ENCODE assay signal across 12 cellular contexts in genomic region chr1:20184481-20184900, GRCh38. TPM values are rescaled to one million over a fixed set of nuclear protein-coding genes. Genes with fewer than 3 reads are reported as not detected.
DNase-seq lines count a peak whose midpoint lies in the region; ATAC-seq and TF ChIP-seq lines count a peak whose summit lies in the region.
"Had no signal": no experiment of that assay in that cellular context is flagged by ENCODE, and none has a peak within 500 bp of the region (broad histone marks: within the 10 kb centered on the region; RNA-seq: fewer than 3 reads in every experiment).

No MANE protein-coding gene starts in this region.

- no peaks in the 10 kb centered on the region for H3K9me2 ChIP-seq in hepatocyte (replicated peaks; ENCODE audit: insufficient read depth)

- no peak overlapping the region for H3K4me3 ChIP-seq in hepatocyte
- H3K4me3 ChIP-seq in stomach = no peak overlapping the region
- H3K4me3 ChIP-seq: ascending aorta, SJCRH30 had no signal

- no peaks in the 10 kb centered on the region for H4K20me1 ChIP-seq in hepatocyte (ENCODE audit: insufficient read depth, poor library complexity, severe bottlenecking)

- H3K27ac Mint-ChIP-seq in activated naive CD4-positive, alpha-beta T cell treated with anti-CD3 and anti-CD28 coated beads, Interleukin-2, amount 50 U/mL, for 24 hours = no peak overlapping the region
- H3K27ac Mint-ChIP-seq in T-helper 2 cell treated with Interferon-gamma antibody and Interleukin-4, amounts not matched to agents 5 μg/mL and 100 μg/mL, for 36 hours = peak overlapping the region; percentile 46

- peak overlapping the region; percentile 65 for H3K4me3 Mint-ChIP-seq in activated naive CD4-positive, alpha-beta T cell treated with anti-CD3 and anti-CD28 coated beads, Interleukin-2, amount 50 U/mL, for 24 hours
- H3K4me3 Mint-ChIP-seq in T-helper 2 cell treated with Interferon-gamma antibody and Interleukin-4, amounts not matched to agents 5 μg/mL and 100 μg/mL, for 36 hours = peak overlapping the region; percentile 74

- H3K36me3 ChIP-seq in hepatocyte (replicated peaks; ENCODE audit: insufficient read depth, low read depth) = no peaks in the 10 kb centered on the region
- no peaks in the 10 kb centered on the region for H3K36me3 ChIP-seq in stomach
- H3K36me3 ChIP-seq: ascending aorta, SJCRH30 had no signal

- intact Hi-C loops in stomach (cut with DNase I; ENCODE audit: low total_unique reads) = no loop called here
- intact Hi-C loops in left ventricle myocardium superior (cut with micrococcal nuclease) = no loop called here

- H3K27ac ChIP-seq in hepatocyte (peak overlapping the region; percentile 12), stomach (peak overlapping the region in 3 of 5 donors; percentile 6 to 92 (median 79))
- H3K27ac ChIP-seq: ascending aorta, SJCRH30 had no signal

- H3K4me1 ChIP-seq in hepatocyte (ENCODE audit: insufficient read depth) = peaks cover 7% of the 10 kb centered on the region
- peaks cover 16 to 36% (median 26%) of the 10 kb centered on the region in 4 donors for H3K4me1 ChIP-seq in stomach
- H3K4me1 ChIP-seq: ascending aorta, SJCRH30 had no signal

- H3K36me3 Mint-ChIP-seq in activated naive CD4-positive, alpha-beta T cell treated with anti-CD3 and anti-CD28 coated beads, Interleukin-2, amount 50 U/mL, for 24 hours = no peaks in the 10 kb centered on the region
- H3K36me3 Mint-ChIP-seq in T-helper 2 cell treated with Interferon-gamma antibody and Interleukin-4, amounts not matched to agents 5 μg/mL and 100 μg/mL, for 36 hours (ENCODE audit: low read depth) = peaks cover 2% of the 10 kb centered on the region

- H3K79me2 ChIP-seq in hepatocyte = no peaks in the 10 kb centered on the region

- no peak for TF ChIP-seq POLR2A in stomach (IDR thresholded peaks at IDR 0.05)

- WGBS in hepatocyte (ENCODE audit: low lambda C conversion rate, missing lambda C conversion rate) = 64% methylated on average over 6 of the region's 6 CpGs
- WGBS in stomach, 5 donors = 61 to 73% (median 72%) methylated on average over 6 of the region's 6 CpGs

- no peak for DNase-seq in activated naive CD4-positive, alpha-beta T cell treated with anti-CD3 and anti-CD28 coated beads, Interleukin-2, amount 50 U/mL, for 16 hours
- no peak for DNase-seq in T-helper 2 cell treated with Interferon-gamma antibody and Interleukin-4, amounts not matched to agents 5 μg/mL and 100 μg/mL, for 36 hours (ENCODE audit: low spot score)
- peak; percentile 28 for DNase-seq in hepatocyte (ENCODE audit: low spot score)
- DNase-seq in stomach = no peak
- DNase-seq in left ventricle myocardium superior = no peak
- no peak for DNase-seq in NCI-H1417 (lab: John Stamatoyannopoulos, UW)
- DNase-seq: activated CD4-positive, alpha-beta T cell treated with anti-CD3 and anti-CD28 coated beads, Interleukin-2, amount 50 U/mL, for 4 hours; SJCRH30 had no signal

- no peak overlapping the region for H3K4me2 ChIP-seq in hepatocyte

- H3K9me3 ChIP-seq in hepatocyte (ENCODE audit: low read depth) = no peaks in the 10 kb centered on the region
- no peaks in the 10 kb centered on the region for H3K9me3 ChIP-seq in stomach
- H3K9me3 ChIP-seq: ascending aorta, SJCRH30 had no signal

- no peak for TF ChIP-seq CTCF in hepatocyte (IDR thresholded peaks at IDR 0.05; ENCODE audit: poor library complexity)
- TF ChIP-seq CTCF in stomach (IDR thresholded peaks at IDR 0.05) = no peak

- peaks cover 52% of the 10 kb centered on the region for H3K4me1 Mint-ChIP-seq in activated naive CD4-positive, alpha-beta T cell treated with anti-CD3 and anti-CD28 coated beads, Interleukin-2, amount 50 U/mL, for 24 hours
- peaks cover 43% of the 10 kb centered on the region for H3K4me1 Mint-ChIP-seq in T-helper 2 cell treated with Interferon-gamma antibody and Interleukin-4, amounts not matched to agents 5 μg/mL and 100 μg/mL, for 36 hours (ENCODE audit: low read depth)

- no peak overlapping the region for H2AFZ ChIP-seq in hepatocyte

- no peaks in the 10 kb centered on the region for H3K27me3 Mint-ChIP-seq in activated naive CD4-positive, alpha-beta T cell treated with anti-CD3 and anti-CD28 coated beads, Interleukin-2, amount 50 U/mL, for 24 hours
- peaks cover 36% of the 10 kb centered on the region for H3K27me3 Mint-ChIP-seq in T-helper 2 cell treated with Interferon-gamma antibody and Interleukin-4, amounts not matched to agents 5 μg/mL and 100 μg/mL, for 36 hours (ENCODE audit: low read depth)

- no peak for TF ChIP-seq EP300 in stomach (IDR thresholded peaks at IDR 0.05)

- H3K27me3 ChIP-seq in hepatocyte (no peaks in the 10 kb centered on the region), stomach (peaks cover 0 to 52% (median 8%) of the 10 kb centered on the region in 3 donors)
- H3K27me3 ChIP-seq: ascending aorta had no signal

- H3K9me3 Mint-ChIP-seq in activated naive CD4-positive, alpha-beta T cell treated with anti-CD3 and anti-CD28 coated beads, Interleukin-2, amount 50 U/mL, for 24 hours = no peaks in the 10 kb centered on the region
- peaks cover 10% of the 10 kb centered on the region for H3K9me3 Mint-ChIP-seq in T-helper 2 cell treated with Interferon-gamma antibody and Interleukin-4, amounts not matched to agents 5 μg/mL and 100 μg/mL, for 36 hours

- ATAC-seq in left ventricle myocardium superior = no peak
- no peak for ATAC-seq in HG03439 (IDR thresholded peaks at IDR 0.05; ENCODE audit: unreplicated experiment)

RNA-seq across cellular contexts. Expression of gene UBXN10, which starts 1.4 kb away (rescaled TPM):
- total RNA-seq in hepatocyte (0.48 and 0.63 TPM in 2 replicates), stomach (1 to 10 TPM; 1.2 to 8.0 (median 3.8) TPM), left ventricle myocardium superior (0.92 TPM)
- polyA plus RNA-seq in hepatocyte (1.1 and 1.2 TPM in 2 replicates), stomach (1 to 10 TPM in 2 of 3 donors, under 1 TPM in 1; 0.31 to 1.8 (median 1.5) TPM)
- total RNA-seq: ascending aorta, NCI-H460, SJCRH30 had no signal

RNA-seq across cellular contexts. Expression of gene PLA2G2C, which starts 1.8 kb away (rescaled TPM):
- total RNA-seq in hepatocyte = not detected in 2 replicates
- polyA plus RNA-seq in hepatocyte = not detected in 2 replicates
- total RNA-seq in stomach = 1 to 10 TPM in 1 of 5 donors, under 1 TPM in 1, not detected in 3; 0.73 to 1.3 TPM
- polyA plus RNA-seq in stomach = under 1 TPM in 1 of 3 donors, not detected in 2; 0.43 TPM
- total RNA-seq in left ventricle myocardium superior = not detected
- total RNA-seq: ascending aorta, NCI-H460, SJCRH30 had no signal

RNA-seq across cellular contexts. Expression of gene PLA2G2F, which starts 45.4 kb away (rescaled TPM):
- total RNA-seq in hepatocyte = not detected in 2 replicates
- not detected in 2 replicates for polyA plus RNA-seq in hepatocyte
- total RNA-seq in stomach = 1 to 10 TPM in 1 of 5 donors, under 1 TPM in 1, not detected in 3; 0.18 to 6.4 TPM
- polyA plus RNA-seq in stomach = not detected
- total RNA-seq in left ventricle myocardium superior = not detected
- total RNA-seq: ascending aorta, NCI-H460, SJCRH30 had no signal
